In genomic region chr3:51974277-51974962, GRCh38 we compare ENCODE assay signal across 6 cellular contexts. TPM values are rescaled to one million over a fixed set of nuclear protein-coding genes. Genes with fewer than 3 reads are reported as not detected.
DNase-seq lines count a peak whose midpoint lies in the region; ATAC-seq lines count a peak whose summit lies in the region.

No MANE protein-coding gene starts in this region.

- H3K9me3 Mint-ChIP-seq in T-cell (no peaks in the 10 kb centered on the region), immature natural killer cell (peaks cover 0 to 1% (median 0%) of the 10 kb centered on the region in 6 donors)

- H3K4me1 Mint-ChIP-seq in T-cell, result peaks cover 41 to 58% (median 44%) of the 10 kb centered on the region in 3 donors
- peaks cover 36 to 41% of the 10 kb centered on the region in 2 donors for H3K4me1 Mint-ChIP-seq in immature natural killer cell

- H3K36me3 Mint-ChIP-seq in T-cell (no peaks in the 10 kb centered on the region), immature natural killer cell (no peaks in the 10 kb centered on the region)

- H3K27me3 Mint-ChIP-seq in T-cell (no peaks in the 10 kb centered on the region), immature natural killer cell (ENCODE audit: low read depth in 3 of 3) (peaks cover 5 to 9% (median 5%) of the 10 kb centered on the region in 3 donors)

- POLR2A ChIA-PET in T-cell (lab: Charles Lee), result interaction anchor here in 1 of 2 donors (0.9 kb wide), 1 partner anchor 1464 kb away, joined by 8 read pairs; no protein-coding TSS in a partner anchor

- CTCF ChIA-PET in T-cell (lab: Charles Lee), result interaction anchor here in 1 of 2 donors (0.7 to 1.7 kb wide), 6 partner anchors 7 to 82 kb away, joined by 3 to 16 read pairs (median 4); partner anchors contain the start of genes ACY1, DUSP7, RPL29 and RRP9

- ATAC-seq in T-cell (replicated peaks in 1 of 4), result peak; percentile 9 to 19 (median 12)

- H3K4me3 Mint-ChIP-seq in T-cell (peak overlapping the region; percentile 90 to 95 (median 94)), immature natural killer cell (peak overlapping the region; percentile 95 to 97 (median 96))

- DNase-seq in DMS53 (lab: John Stamatoyannopoulos, UW) (peak; percentile 49), DMS53 treated with DMSO at 0.1 percent for 48 hours (lab: John Stamatoyannopoulos, UW; ENCODE audit: unreplicated experiment) (no peak), T-cell (peak in 2 of 34 experiments; percentile 11 to 16), immature natural killer cell (peak in 1 of 3 donors; percentile 14), NCI-H446 treated with DMSO at 0.1 percent for 48 hours (lab: John Stamatoyannopoulos, UW) (no peak), 8988T (no peak)

- H3K27ac Mint-ChIP-seq in T-cell, result peak overlapping the region; percentile 92 to 94
- peak overlapping the region; percentile 85 to 94 (median 92) for H3K27ac Mint-ChIP-seq in immature natural killer cell

RNA-seq across cellular contexts. Expression of gene ABHD14A, which starts 0.4 kb away (rescaled TPM):
- 10 to 100 TPM; 14.3 to 26.5 (median 20.8) TPM for total RNA-seq in T-cell
- 100 to 1,000 TPM in 1 of 3 donors, 10 to 100 TPM in 2; 90.2 to 134 (median 97.6) TPM for polyA plus RNA-seq in immature natural killer cell

RNA-seq across cellular contexts. Expression of gene ABHD14B, which starts 0.6 kb away (rescaled TPM):
- 10 to 100 TPM; 55.7 to 86.4 (median 78.5) TPM for total RNA-seq in T-cell
- 10 to 100 TPM; 44.9 to 62.3 (median 51.6) TPM for polyA plus RNA-seq in immature natural killer cell

RNA-seq across cellular contexts. Expression of gene PCBP4, which starts 7.2 kb away (rescaled TPM):
- total RNA-seq in T-cell, result 10 to 100 TPM; 11.7 to 33.3 (median 26.6) TPM
- 10 to 100 TPM in 1 of 3 donors, 1 to 10 TPM in 2; 7.2 to 12.7 (median 9.3) TPM for polyA plus RNA-seq in immature natural killer cell

RNA-seq across cellular contexts. Expression of gene ACY1, which starts 8.9 kb away (rescaled TPM):
- total RNA-seq in T-cell, result 10 to 100 TPM in 3 of 5 donors, 1 to 10 TPM in 2; 6.2 to 19.0 (median 13.3) TPM
- polyA plus RNA-seq in immature natural killer cell, result 10 to 100 TPM; 19.0 to 52.7 (median 23.8) TPM

RNA-seq across cellular contexts. Expression of gene GPR62, which starts 19.2 kb away (rescaled TPM):
- not detected for total RNA-seq in T-cell
- not detected for polyA plus RNA-seq in immature natural killer cell
